In the genomic region with DNA sequence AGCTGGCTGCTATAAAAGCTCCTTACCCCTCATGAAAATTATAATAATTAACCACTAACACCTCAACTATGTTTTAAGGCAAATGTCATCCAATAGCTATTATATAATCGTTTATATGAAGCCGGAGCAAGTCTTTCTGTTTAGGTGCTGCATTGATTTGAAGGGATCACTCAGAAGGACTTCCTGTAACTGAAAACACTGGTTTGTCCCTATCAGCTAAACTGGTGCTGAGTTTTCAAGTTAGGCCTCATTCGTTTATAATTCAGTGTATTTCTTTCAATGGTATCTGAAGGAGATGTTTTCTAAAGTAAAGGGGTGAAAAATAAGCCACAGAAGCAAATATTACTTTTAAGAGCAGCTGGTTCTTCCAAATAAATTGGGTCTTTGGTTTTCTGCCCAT, we compare ENCODE assay signal across 33 cellular contexts. TPM values are rescaled to one million over a fixed set of nuclear protein-coding genes. Genes with fewer than 3 reads are reported as not detected.
DNase-seq lines count a peak whose midpoint lies in the region; ATAC-seq, FAIRE-seq and TF ChIP-seq lines count a peak whose summit lies in the region.
"Had no signal": no experiment of that assay in that cellular context is flagged by ENCODE, and none has a peak within 500 bp of the region (broad histone marks: within the 10 kb centered on the region; RNA-seq: fewer than 3 reads in every experiment).

No MANE protein-coding gene starts in this region.

- no peak for FAIRE-seq in pancreas (lab: Jason Lieb, UNC)
- FAIRE-seq: colon, frontal cortex had no signal

- H3K4me1 ChIP-seq in heart left ventricle (peaks cover 0 to 79% (median 36%) of the 10 kb centered on the region in 12 donors), muscle layer of duodenum (ENCODE audit: control insufficient read depth in 1 of 2, insufficient read depth in 2 of 2, low read length in 2 of 2) (peaks cover 10 to 44% of the 10 kb centered on the region in 2 donors), upper lobe of right lung (peaks cover 11% of the 10 kb centered on the region), pancreas (peaks cover under 1 to 11% (median 5%) of the 10 kb centered on the region in 3 donors)
- H3K4me1 ChIP-seq: right lobe of liver had no signal

- H3K36me3 ChIP-seq in heart left ventricle, result peaks cover 0 to 75% (median 6%) of the 10 kb centered on the region in 9 donors
- peaks cover 0 to 18% of the 10 kb centered on the region in 2 donors for H3K36me3 ChIP-seq in muscle layer of duodenum (ENCODE audit: control insufficient read depth in 1 of 2, insufficient read depth in 2 of 2, low read length in 2 of 2)
- peaks cover 20% of the 10 kb centered on the region for H3K36me3 ChIP-seq in upper lobe of right lung
- peaks cover 0 to 3% (median 0%) of the 10 kb centered on the region in 3 donors for H3K36me3 ChIP-seq in pancreas
- H3K36me3 ChIP-seq: ovary had no signal

- DNase-seq in heart left ventricle (no peak), Right ventricle myocardium inferior (ENCODE audit: missing footprints) (no peak), coronary artery (ENCODE audit: low spot score) (no peak), upper lobe of right lung (no peak), pancreas (no peak)
- DNase-seq: activated CD4-positive, alpha-beta T cell treated with anti-CD3 and anti-CD28 coated beads, Interleukin-2, amount 10 ng/mL, durations not matched to agents 7 days and 5 days; activated T-cell treated with anti-CD3 and anti-CD28 coated beads, Interleukin-2, amount 50 U/mL, for 24 hours; CD4-positive, CD25-positive, alpha-beta regulatory T cell; effector memory CD8-positive, alpha-beta T cell; hippocampal formation; immature natural killer cell; midbrain; natural killer cell; NCI-H1092 treated with DMSO at 0.1 percent for 48 hours; NCI-H1930; NCI-H526; NK-92 treated with Interleukin-12 subunit alpha and Interleukin-12 subunit beta, amount 100 ng/mL, for 24 hours; ovary; PC-9; right lobe of liver; SHP77; stimulated activated CD4-positive, alpha-beta T cell treated with anti-CD3 and anti-CD28 coated beads, Interleukin-4, amount 100 ng/mL, for 4 hours; substantia nigra; T1000 had no signal

- H3K9me3 ChIP-seq in heart left ventricle (no peaks in the 10 kb centered on the region), muscle layer of duodenum (ENCODE audit: control insufficient read depth in 1 of 2, low read length in 2 of 2) (no peaks in the 10 kb centered on the region), upper lobe of right lung (no peaks in the 10 kb centered on the region), pancreas (no peaks in the 10 kb centered on the region)
- H3K9me3 ChIP-seq: ovary, right lobe of liver had no signal

- H3K27ac ChIP-seq in heart left ventricle, result peak overlapping the region in 8 of 12 donors; percentile 6 to 56 (median 26)
- H3K27ac ChIP-seq in coronary artery, result peak overlapping the region; percentile 52 to 60
- peak overlapping the region; percentile 11 for H3K27ac ChIP-seq in muscle layer of duodenum (ENCODE audit: low read length)
- peak overlapping the region; percentile 38 for H3K27ac ChIP-seq in upper lobe of right lung
- peak overlapping the region in 1 of 4 donors; percentile 14 for H3K27ac ChIP-seq in pancreas
- H3K27ac ChIP-seq: PC-9, right lobe of liver had no signal

- TF ChIP-seq CTCF in heart left ventricle (IDR thresholded peaks at IDR 0.05) (no peak), coronary artery (IDR thresholded peaks at IDR 0.05) (no peak), upper lobe of right lung (IDR thresholded peaks at IDR 0.05) (no peak), pancreas (IDR thresholded peaks at IDR 0.05) (no peak)

- H3K4me3 ChIP-seq in heart left ventricle (peak overlapping the region in 2 of 12 donors; percentile 4 to 6), coronary artery (peak overlapping the region; percentile 3), muscle layer of duodenum (ENCODE audit: low read depth in 1 of 2, low read length in 2 of 2) (peak overlapping the region in 1 of 2 donors; percentile 41), upper lobe of right lung (no peak overlapping the region), pancreas (no peak overlapping the region)
- H3K4me3 ChIP-seq: ovary, PC-9, right lobe of liver had no signal

- WGBS in heart left ventricle, 4 donors, result 19 to 27% (median 24%) methylated on average over 3 of the region's 3 CpGs
- WGBS in pancreas, 2 donors, result 40 to 53% methylated on average over 3 of the region's 3 CpGs

- no peak for TF ChIP-seq POLR2A in heart left ventricle (IDR thresholded peaks at IDR 0.05)

- no peak for ATAC-seq in heart left ventricle
- ATAC-seq in Right ventricle myocardium inferior, result no peak
- no peak for ATAC-seq in upper lobe of right lung
- no peak for ATAC-seq in pancreas
- ATAC-seq in HG03442 (IDR thresholded peaks at IDR 0.05; ENCODE audit: unreplicated experiment), result no peak
- no peak for ATAC-seq in GM21717 (IDR thresholded peaks at IDR 0.05; ENCODE audit: unreplicated experiment)
- ATAC-seq: effector memory CD8-positive, alpha-beta T cell; left lobe of liver; natural killer cell; right lobe of liver; stimulated activated memory B cell treated with anti-CD40 and anti-IgM and Interleukin-4, amounts not matched to agents 10 μg/mL and 1 μg/mL and 100 μg/mL, for 72 hours; WTC11 had no signal

- intact Hi-C loops in heart left ventricle (cut with DNase I) (loop anchor here in 1 of 10 donors (5.0 kb wide), 1 partner anchor 84 kb away; no protein-coding TSS in a partner anchor), Right ventricle myocardium inferior (cut with DNase I) (no loop called here), upper lobe of right lung (cut with DNase I) (no loop called here), pancreas (cut with DNase I) (no loop called here)

- H3K27me3 ChIP-seq in heart left ventricle (no peaks in the 10 kb centered on the region), muscle layer of duodenum (ENCODE audit: low read depth, low read length) (no peaks in the 10 kb centered on the region), upper lobe of right lung (no peaks in the 10 kb centered on the region), pancreas (no peaks in the 10 kb centered on the region)
- H3K27me3 ChIP-seq: ovary, right lobe of liver had no signal

RNA-seq across cellular contexts. Expression of gene MEIS2, which starts 14.2 kb away (rescaled TPM):
- total RNA-seq in heart left ventricle (10 to 100 TPM; 38.3 to 56.2 (median 49.7) TPM), Right ventricle myocardium inferior (45.4 TPM), upper lobe of right lung (26.7 TPM), pancreas (10 to 100 TPM in 5 of 6 donors, 1 to 10 TPM in 1; 9.1 to 24.1 (median 14.8) TPM)
- polyA plus RNA-seq in heart left ventricle (10 to 100 TPM; 13.2 to 89.7 TPM), pancreas (10 to 100 TPM; 10.7 to 30.5 TPM)
- total RNA-seq: activated CD4-positive, alpha-beta T cell treated with anti-CD3 and anti-CD28 coated beads, Interleukin-2, amount 10 ng/mL, durations not matched to agents 7 days and 5 days; CD4-positive, CD25-positive, alpha-beta regulatory T cell had no signal
- polyA plus RNA-seq: CD4-positive, CD25-positive, alpha-beta regulatory T cell; IgD-negative memory B cell; immature natural killer cell had no signal
